ENCODE assay signal across 24 cellular contexts in the genomic region with DNA sequence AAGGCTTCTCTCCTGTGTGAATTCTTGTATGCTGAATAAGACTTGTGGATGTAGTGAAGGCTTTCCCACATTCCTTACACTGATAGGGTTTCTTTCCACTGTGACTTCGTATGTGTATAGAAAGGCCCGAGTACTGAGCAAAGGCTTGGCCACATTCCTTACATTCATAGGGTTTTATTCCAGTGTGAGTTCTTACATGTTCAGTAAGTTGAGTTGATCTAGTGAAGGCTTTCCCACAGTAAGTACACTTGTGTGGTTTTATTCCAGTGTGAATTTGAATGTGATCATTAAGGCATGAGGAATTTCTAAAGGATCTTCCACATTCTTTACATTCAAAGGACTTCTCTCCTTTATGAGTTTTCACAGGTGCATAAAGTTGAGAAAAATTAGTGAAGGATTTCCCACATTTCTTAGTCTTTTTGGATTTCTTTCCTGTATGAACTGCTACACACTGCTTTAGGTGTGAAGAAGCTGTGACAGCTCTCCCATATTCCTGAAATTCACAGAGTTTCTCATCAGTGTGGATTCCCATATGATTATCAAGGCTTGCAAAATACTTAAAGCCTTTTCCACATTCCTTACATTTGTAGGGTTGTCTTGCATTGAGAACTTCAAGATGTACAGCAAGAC.
"Had no signal": no experiment of that assay in that cellular context is flagged by ENCODE, and none has a peak within 500 bp of the region (broad histone marks: within the 10 kb centered on the region; RNA-seq: fewer than 3 reads in every experiment).

No MANE protein-coding gene starts in this region.

- H3K4me3 Mint-ChIP-seq: activated CD8-positive, alpha-beta T cell treated with anti-CD3 and anti-CD28 coated beads, Interleukin-2, amount 10 ng/mL, durations not matched to agents 7 days and 5 days; neural progenitor cell had no signal

- H3K4me2 ChIP-seq: neural progenitor cell had no signal

- H3K27me3 Mint-ChIP-seq: naive thymus-derived CD8-positive, alpha-beta T cell had no signal

- FAIRE-seq: bronchial epithelial cell, endometrium, keratinocyte had no signal

- H3K27ac ChIP-seq: adrenal gland, coronary artery, lower lobe of right lung, neural progenitor cell, spleen, upper lobe of left lung, VCaP had no signal

- DNase-seq: activated CD4-positive, alpha-beta T cell treated with anti-CD3 and anti-CD28 coated beads for 1 hour; activated CD4-positive, alpha-beta T cell treated with anti-CD3 and anti-CD28 coated beads, Interleukin-2, amount 50 U/mL, for 1 hour; activated CD8-positive, alpha-beta T cell treated with anti-CD3 and anti-CD28 coated beads, Interleukin-2, amount 10 ng/mL, durations not matched to agents 7 days and 5 days; activated T-cell treated with anti-CD3 and anti-CD28 coated beads, Interleukin-2, amount 50 U/mL, for 1 hour; adrenal gland; cerebellar nuclear complex; erythroblast; foreskin fibroblast; left colon; lower lobe of right lung; posterior cingulate gyrus; retina; spleen; stimulated activated CD4-positive, alpha-beta T cell treated with anti-CD3 and anti-CD28 coated beads, Interleukin-4, amount 100 ng/mL, for 1 hour; stimulated activated naive CD4-positive, alpha-beta T cell treated with Interleukin-2 at 50 U/mL for 16 hours; upper lobe of left lung had no signal

- H3K27ac Mint-ChIP-seq: activated CD8-positive, alpha-beta T cell treated with anti-CD3 and anti-CD28 coated beads, Interleukin-2, amount 10 ng/mL, durations not matched to agents 7 days and 5 days; activated naive CD4-positive, alpha-beta T cell treated with anti-CD3 and anti-CD28 coated beads, Interleukin-2, amount 50 U/mL, for 72 hours; naive thymus-derived CD8-positive, alpha-beta T cell; neural progenitor cell had no signal

- ATAC-seq: activated CD8-positive, alpha-beta T cell treated with anti-CD3 and anti-CD28 coated beads, Interleukin-2, amount 10 ng/mL, durations not matched to agents 7 days and 5 days; activated naive CD4-positive, alpha-beta T cell treated with anti-CD3 and anti-CD28 coated beads, Interleukin-2, amount 50 U/mL, for 72 hours; left colon; lower lobe of right lung; naive thymus-derived CD8-positive, alpha-beta T cell had no signal

- H3K4me1 Mint-ChIP-seq: naive thymus-derived CD8-positive, alpha-beta T cell; neural progenitor cell had no signal

- H3K4me1 ChIP-seq: adrenal gland, lower lobe of right lung, neural progenitor cell, spleen, upper lobe of left lung had no signal

- H3K4me3 ChIP-seq: lower lobe of right lung, neural progenitor cell, upper lobe of left lung had no signal

- H3K27me3 ChIP-seq: adrenal gland, neural progenitor cell, spleen, upper lobe of left lung had no signal

- H3K9ac ChIP-seq: neural progenitor cell had no signal
